Comparison of ENCODE assay signal across 8 cellular contexts in the genomic region with DNA sequence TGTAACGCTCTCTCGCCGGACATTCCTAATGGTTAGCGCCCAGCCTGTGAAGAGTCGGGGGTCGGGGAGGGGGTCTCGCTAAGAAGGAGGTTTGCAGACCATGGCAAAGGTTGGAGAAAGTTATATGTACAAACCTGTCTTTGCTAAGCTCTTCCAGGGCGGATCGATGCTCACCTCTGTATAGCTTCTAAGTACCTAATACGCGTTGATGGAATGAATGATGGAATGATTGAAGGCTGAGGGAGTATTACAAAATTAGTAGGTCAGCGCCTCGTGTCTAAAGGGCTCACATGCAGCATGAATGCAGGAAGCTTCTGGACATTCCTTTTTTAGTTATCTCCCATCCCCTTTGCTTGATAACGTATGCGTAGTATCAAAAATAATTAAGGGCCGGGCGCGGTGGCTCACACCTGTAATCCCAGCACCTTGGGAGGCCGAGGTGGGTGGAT. TPM values are rescaled to one million over a fixed set of nuclear protein-coding genes. Genes with fewer than 3 reads are reported as not detected.
A peak's percentile ranks its signal among the peaks of the same experiment; 100 is the strongest.
DNase-seq lines count a peak whose midpoint lies in the region; ATAC-seq and TF ChIP-seq lines count a peak whose summit lies in the region.

No MANE protein-coding gene starts in this region.

- TF ChIP-seq CTCF in BE2C (IDR thresholded peaks at IDR 0.05; ENCODE audit: low read depth, low read length): no peak
- TF ChIP-seq CTCF in GM10248 (IDR thresholded peaks at IDR 0.05; ENCODE audit: control extremely low read depth, extremely low read depth, low read depth, missing control alignments): no peak

- DNase-seq in BE2C (no peak), GM19238 (ENCODE audit: insufficient read length, low spot score) (no peak), GM10248 (ENCODE audit: extremely low spot score) (no peak), NCI-H2029 (lab: John Stamatoyannopoulos, UW) (no peak), NCI-H446 (lab: John Stamatoyannopoulos, UW) (no peak)
- no peak for DNase-seq in naive thymus-derived CD8-positive, alpha-beta T cell

- peaks cover 3% of the 10 kb centered on the region for H3K9me3 Mint-ChIP-seq in dendritic cell treated with granulocyte-macrophage colony-stimulating factor and Interleukin-4, amounts not matched to agents 40 ng/mL and 50 ng/mL, for 4 days
- peaks cover 0 to 6% (median 1%) of the 10 kb centered on the region in 9 donors for H3K9me3 Mint-ChIP-seq in naive thymus-derived CD8-positive, alpha-beta T cell

- peaks cover 15% of the 10 kb centered on the region for H3K4me1 ChIP-seq in BE2C

- CTCF ChIA-PET in GM10248 (lab: Yijun Ruan, JAX): interaction anchor here (0.7 to 1.2 kb wide), 5 partner anchors 13 to 166 kb away, joined by 3 read pairs; a partner anchor contains a TSS

- peak overlapping the region; percentile 70 for H3K4me3 ChIP-seq in BE2C (ENCODE audit: low read depth, low read length)

- intact Hi-C loops in dendritic cell treated with granulocyte-macrophage colony-stimulating factor and Interleukin-4, amounts not matched to agents 40 ng/mL and 50 ng/mL, for 4 days (cut with micrococcal nuclease): loop anchor here (2.0 to 10.0 kb wide), 2 partner anchors 50 to 100 kb away; a partner anchor contains a TSS

- H3K36me3 ChIP-seq in BE2C (no peaks in the 10 kb centered on the region), KOPT-K1 (ENCODE audit: insufficient read depth, low read length) (no peaks in the 10 kb centered on the region)

- no peaks in the 10 kb centered on the region for H3K27me3 ChIP-seq in BE2C

- peak; percentile 2 to 12 for ATAC-seq in naive thymus-derived CD8-positive, alpha-beta T cell

- peaks cover 13% of the 10 kb centered on the region for H3K36me3 Mint-ChIP-seq in dendritic cell treated with granulocyte-macrophage colony-stimulating factor and Interleukin-4, amounts not matched to agents 40 ng/mL and 50 ng/mL, for 4 days (ENCODE audit: low read depth)
- H3K36me3 Mint-ChIP-seq in naive thymus-derived CD8-positive, alpha-beta T cell: peaks cover 1 to 2% (median 2%) of the 10 kb centered on the region in 3 donors

- peak overlapping the region; percentile 86 for H3K27ac ChIP-seq in KOPT-K1 (ENCODE audit: low read depth, low read length, poor library complexity, severe bottlenecking)

- peak overlapping the region; percentile 84 for H3K4me3 Mint-ChIP-seq in dendritic cell treated with granulocyte-macrophage colony-stimulating factor and Interleukin-4, amounts not matched to agents 40 ng/mL and 50 ng/mL, for 4 days
- H3K4me3 Mint-ChIP-seq in naive thymus-derived CD8-positive, alpha-beta T cell: peak overlapping the region; percentile 82 to 94 (median 89)

- peak overlapping the region; percentile 82 for H3K27ac Mint-ChIP-seq in dendritic cell treated with granulocyte-macrophage colony-stimulating factor and Interleukin-4, amounts not matched to agents 40 ng/mL and 50 ng/mL, for 4 days
- H3K27ac Mint-ChIP-seq in naive thymus-derived CD8-positive, alpha-beta T cell: peak overlapping the region; percentile 74 to 96 (median 90)

- H3K4me1 Mint-ChIP-seq in dendritic cell treated with granulocyte-macrophage colony-stimulating factor and Interleukin-4, amounts not matched to agents 40 ng/mL and 50 ng/mL, for 4 days (ENCODE audit: low read depth): peaks cover 33% of the 10 kb centered on the region
- H3K4me1 Mint-ChIP-seq in naive thymus-derived CD8-positive, alpha-beta T cell: peaks cover 24 to 44% (median 39%) of the 10 kb centered on the region in 4 donors

- no peaks in the 10 kb centered on the region for H3K27me3 Mint-ChIP-seq in dendritic cell treated with granulocyte-macrophage colony-stimulating factor and Interleukin-4, amounts not matched to agents 40 ng/mL and 50 ng/mL, for 4 days
- H3K27me3 Mint-ChIP-seq in naive thymus-derived CD8-positive, alpha-beta T cell: no peaks in the 10 kb centered on the region

- no peaks in the 10 kb centered on the region for H3K9me3 ChIP-seq in BE2C
- no peaks in the 10 kb centered on the region for H3K9me3 ChIP-seq in KOPT-K1 (ENCODE audit: insufficient read depth, low read length, poor library complexity, severe bottlenecking)

- POLR2A ChIA-PET in naive thymus-derived CD8-positive, alpha-beta T cell (lab: Charles Lee): interaction anchor here (0.6 to 1.7 kb wide), 15 partner anchors 10 to 765 kb away, joined by 3 to 17 read pairs (median 4); a partner anchor contains a TSS
- POLR2A ChIA-PET in GM10248 (lab: Yijun Ruan, JAX): interaction anchor here (0.6 kb wide), 1 partner anchor 7 kb away, joined by 8 read pairs; no protein-coding TSS in a partner anchor

RNA-seq across cellular contexts. Expression of a gene that starts 0.3 kb away (rescaled TPM):
- 42.8 TPM for polyA plus RNA-seq in BE2C (2012; ENCODE audit: insufficient read depth, insufficient read length, low read depth)
- total RNA-seq in naive thymus-derived CD8-positive, alpha-beta T cell: 10 to 100 TPM; 74.2 to 78.2 TPM
- 10 to 100 TPM; 36.9 to 49.5 (median 41.7) TPM for polyA plus RNA-seq in naive thymus-derived CD8-positive, alpha-beta T cell

RNA-seq across cellular contexts. Expression of a gene that starts 49.1 kb away (rescaled TPM):
- 1.4 TPM for polyA plus RNA-seq in BE2C (2012; ENCODE audit: insufficient read depth, insufficient read length, low read depth)
- total RNA-seq in naive thymus-derived CD8-positive, alpha-beta T cell: 10 to 100 TPM; 19.2 to 21.5 TPM
- 10 to 100 TPM; 18.0 to 30.8 (median 18.6) TPM for polyA plus RNA-seq in naive thymus-derived CD8-positive, alpha-beta T cell

RNA-seq across cellular contexts. Expression of a gene that starts 49.1 kb away (rescaled TPM):
- polyA plus RNA-seq in BE2C (2012; ENCODE audit: insufficient read depth, insufficient read length, low read depth): 0.73 TPM
- 10 to 100 TPM; 35.1 to 40.6 TPM for total RNA-seq in naive thymus-derived CD8-positive, alpha-beta T cell
- polyA plus RNA-seq in naive thymus-derived CD8-positive, alpha-beta T cell: 10 to 100 TPM; 20.2 to 27.6 (median 26.3) TPM
